ENCODE assay signal across 1 cellular context in genomic region chr2:160493227-160494028, GRCh38.
TF ChIP-seq lines count a peak whose summit lies in the region.

Gene RBMS1 (minus strand): TSS chr2:160493807. CDS start chr2:160493363, 444 bp downstream.

TF ChIP-seq in HepG2, 621 proteins besides CTCF, POLR2A, EP300 and RAD21 (continued from another document and continues in another):
- TF ChIP-seq PAXIP1 (CRISPR knock-in tag; conservative IDR thresholded peaks at IDR 0.05) (peak; percentile 8; the same call in 1 of the 2 replicates), KDM2A (CRISPR knock-in tag; IDR thresholded peaks at IDR 0.05; ENCODE audit: borderline replicate concordance, low read depth) (peak; percentile 44; the same call in 1 of the 2 replicates), ZNF530 (CRISPR knock-in tag; IDR thresholded peaks at IDR 0.05; ENCODE audit: low read depth) (no peak), HNF1A (IDR thresholded peaks at IDR 0.05; ENCODE audit: low read depth) (no peak), HNF1A (CRISPR knock-in tag; IDR thresholded peaks at IDR 0.05; ENCODE audit: borderline replicate concordance) (peak; percentile 37; the same call in 1 of the 2 replicates), DR1 (CRISPR knock-in tag; IDR thresholded peaks at IDR 0.05) (no peak), AKNA (CRISPR knock-in tag; IDR thresholded peaks at IDR 0.05; ENCODE audit: borderline replicate concordance) (no peak), REST (IDR thresholded peaks at IDR 0.05; ENCODE audit: borderline replicate concordance in 1 of 2, low read depth in 1 of 2, low read length in 2 of 2) (peak in 1 of 2 experiments; percentile 11; a peak in 2 of 4 replicates), KDM3A (CRISPR knock-in tag; IDR thresholded peaks at IDR 0.05; ENCODE audit: low read depth) (peak; percentile 50; the same call in 1 of the 2 replicates), ATAD3A (CRISPR knock-in tag; IDR thresholded peaks at IDR 0.05) (no peak), PAF1 (CRISPR knock-in tag; IDR thresholded peaks at IDR 0.05) (no peak), EHMT2 (IDR thresholded peaks at IDR 0.05; ENCODE audit: borderline replicate concordance, low read depth, low read length) (no peak), RERE (CRISPR knock-in tag; IDR thresholded peaks at IDR 0.05; ENCODE audit: low read depth) (no peak), ZBTB33 (CRISPR knock-in tag; IDR thresholded peaks at IDR 0.05) (no peak), SNAPC5 (CRISPR knock-in tag; IDR thresholded peaks at IDR 0.05; ENCODE audit: borderline replicate concordance) (no peak), ZNF597 (CRISPR knock-in tag; IDR thresholded peaks at IDR 0.05) (no peak), SUZ12 (IDR thresholded peaks at IDR 0.05; ENCODE audit: low read depth, low read length) (no peak), FOXP1 (IDR thresholded peaks at IDR 0.05) (no peak), FOXP1 (CRISPR knock-in tag; IDR thresholded peaks at IDR 0.05) (no peak), MED13 (CRISPR knock-in tag; IDR thresholded peaks at IDR 0.05) (no peak), ZNF337 (CRISPR knock-in tag; IDR thresholded peaks at IDR 0.05; ENCODE audit: borderline replicate concordance, low read depth) (no peak), MLX (CRISPR knock-in tag; IDR thresholded peaks at IDR 0.05) (no peak), PCBP1 (IDR thresholded peaks at IDR 0.05; ENCODE audit: borderline replicate concordance, low read depth, low read length) (no peak), ZNF260 (CRISPR knock-in tag; IDR thresholded peaks at IDR 0.05; ENCODE audit: borderline replicate concordance, low read depth) (no peak), ZNF550 (CRISPR knock-in tag; IDR thresholded peaks at IDR 0.05; ENCODE audit: borderline replicate concordance) (no peak)
